24 cellular contexts compared by ENCODE assay signal in the genomic region with DNA sequence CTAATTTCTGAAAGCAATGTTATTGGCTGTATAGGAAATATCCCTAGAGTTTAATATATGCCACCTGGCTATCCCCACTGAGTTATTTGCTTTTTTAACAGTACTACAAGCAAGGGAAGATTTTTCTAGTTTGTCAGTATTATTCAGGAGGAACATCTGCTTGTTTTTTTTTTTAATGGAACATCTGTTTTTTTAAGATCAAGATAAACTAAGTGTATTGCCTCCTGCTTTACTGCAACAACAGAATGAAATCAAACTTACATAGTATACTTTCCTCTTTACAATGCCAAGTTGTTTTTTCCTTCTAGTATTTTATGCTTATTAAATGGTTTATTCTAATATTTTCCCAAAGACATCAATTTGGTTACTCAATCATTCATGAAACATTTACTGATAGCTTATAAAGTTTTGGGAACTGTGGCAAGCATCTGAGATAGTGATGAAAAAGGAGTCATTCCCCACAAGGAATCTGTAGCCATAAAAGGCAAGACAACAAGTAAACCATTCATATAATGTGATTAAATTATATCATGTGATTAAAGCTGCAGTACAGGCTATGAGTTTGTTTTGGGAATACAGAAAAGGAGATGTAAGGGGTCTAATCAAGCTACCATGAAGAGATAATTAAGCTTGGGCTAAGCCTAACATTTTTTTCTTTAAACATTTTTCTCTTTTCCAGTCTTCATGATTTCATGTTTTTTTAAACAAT. TPM values are rescaled to one million over a fixed set of nuclear protein-coding genes. Genes with fewer than 3 reads are reported as not detected.
DNase-seq lines count a peak whose midpoint lies in the region; ATAC-seq and TF ChIP-seq lines count a peak whose summit lies in the region.
"Had no signal": no experiment of that assay in that cellular context is flagged by ENCODE, and none has a peak within 500 bp of the region (broad histone marks: within the 10 kb centered on the region; RNA-seq: fewer than 3 reads in every experiment).

No MANE protein-coding gene starts in this region.

- 0 out of 2 replicates have a peak, but pooled peaks have one; percentile 35 for ATAC-seq in IMR-90 (ENCODE audit: low read depth)
- peak; percentile 54 for ATAC-seq in SK-N-SH treated with all-trans-retinoic acid at 6 μM for 48 hours
- ATAC-seq: activated CD4-positive, alpha-beta T cell treated with anti-CD3 and anti-CD28 coated beads for 36 hours had no signal

- no peaks in the 10 kb centered on the region for H3K9me3 ChIP-seq in IMR-90 (ENCODE audit: control insufficient read depth, insufficient read depth, low read length)

- no peak overlapping the region for H3K56ac ChIP-seq in IMR-90 (ENCODE audit: extremely low read depth, insufficient read depth, low read length)

- POLR2A ChIA-PET in IMR-90 (lab: Charles Lee; ENCODE audit: unreplicated experiment), result no interaction called here

- H2AFZ ChIP-seq in IMR-90 (replicated peaks; ENCODE audit: low read length, poor library complexity), result no peak overlapping the region

- H2BK120ac ChIP-seq in IMR-90 (ENCODE audit: low read depth, low read length), result no peak overlapping the region

- no peak overlapping the region for H3K14ac ChIP-seq in IMR-90 (replicated peaks; ENCODE audit: low read depth, low read length)

- no peak overlapping the region for H2AK5ac ChIP-seq in IMR-90 (ENCODE audit: low read depth, low read length)

- H2BK20ac ChIP-seq in IMR-90 (ENCODE audit: low read depth, low read length), result no peak overlapping the region

- H3K9me3 Mint-ChIP-seq in osteocyte (ENCODE audit: unreplicated experiment), result no peaks in the 10 kb centered on the region
- H3K9me3 Mint-ChIP-seq: activated naive CD8-positive, alpha-beta T cell treated with anti-CD3 and anti-CD28 coated beads for 36 hours; CD14-positive monocyte; T-helper 2 cell treated with Interferon-gamma antibody and Interleukin-4, amounts not matched to agents 5 μg/mL and 100 μg/mL, for 36 hours had no signal

- H4K8ac ChIP-seq in IMR-90 (ENCODE audit: low read depth in 2 of 2, low read length in 2 of 2), result no peak overlapping the region

- H3K4ac ChIP-seq in IMR-90 (ENCODE audit: low read depth, low read length), result no peak overlapping the region

- H4K5ac ChIP-seq in IMR-90 (ENCODE audit: low read depth, low read length), result no peak overlapping the region; the same call in 1 of the 2 replicates

- intact Hi-C loops in IMR-90 (cut with micrococcal nuclease), result no loop called here
- intact Hi-C loops in lower leg skin (cut with DNase I; ENCODE audit: low total_unique reads), result no loop called here

- no peak overlapping the region for H2AK9ac ChIP-seq in IMR-90 (replicated peaks; ENCODE audit: low read depth, low read length, poor library complexity)

- peaks cover 39% of the 10 kb centered on the region for H3K4me1 Mint-ChIP-seq in osteocyte (ENCODE audit: unreplicated experiment)

- dilution Hi-C loops in IMR-90 (cut with HindIII; ENCODE audit: low sequenced_read_pairs, unreplicated experiment), result no loop called here

- H3K4me3 ChIP-seq in IMR-90 (ENCODE audit: insufficient read depth, low read depth, low read length) (no peak overlapping the region), lower leg skin (ENCODE audit: low read depth, poor library complexity, severe bottlenecking) (no peak overlapping the region)

- peaks cover 2% of the 10 kb centered on the region for H3K36me3 ChIP-seq in IMR-90 (ENCODE audit: control insufficient read depth, insufficient read depth, low read length)

- peaks cover 2% of the 10 kb centered on the region; the same call in 1 of the 2 replicates for H3K9me1 ChIP-seq in IMR-90 (ENCODE audit: insufficient read depth, low read length)

- no peaks in the 10 kb centered on the region for H3K27me3 ChIP-seq in IMR-90 (ENCODE audit: control insufficient read depth, insufficient read depth, low read length)

- H3K79me1 ChIP-seq in IMR-90 (ENCODE audit: low read depth in 1 of 2, low read length in 2 of 2), result peaks cover 12 to 41% of the 10 kb centered on the region in 2 experiments; a peak in 3 of 4 replicates

- H3K36me3 Mint-ChIP-seq in osteocyte (ENCODE audit: unreplicated experiment), result peaks cover 3% of the 10 kb centered on the region

- in situ Hi-C loops in IMR-90 (cut with MboI; ENCODE audit: low sequenced_read_pairs), result no loop called here

- TF ChIP-seq POLR2A in IMR-90 (IDR thresholded peaks at IDR 0.05; ENCODE audit: low read depth, low read length) (no peak), lower leg skin (IDR thresholded peaks at IDR 0.05) (no peak)

- H3K23ac ChIP-seq in IMR-90 (ENCODE audit: low read depth, low read length), result no peak overlapping the region

- H2BK5ac ChIP-seq in IMR-90 (ENCODE audit: low read depth, low read length, poor library complexity, severe bottlenecking), result peak overlapping the region; percentile 46

- no peak overlapping the region for H4K91ac ChIP-seq in IMR-90 (ENCODE audit: insufficient read depth, low read depth, low read length)

- no peaks in the 10 kb centered on the region for H3K27me3 Mint-ChIP-seq in osteocyte (ENCODE audit: unreplicated experiment)
- H3K27me3 Mint-ChIP-seq: activated CD4-positive, alpha-beta T cell treated with anti-CD3 and anti-CD28 coated beads for 36 hours; activated naive CD8-positive, alpha-beta T cell treated with anti-CD3 and anti-CD28 coated beads for 36 hours; type B pancreatic cell had no signal

- peak overlapping the region; percentile 84 for H3K27ac Mint-ChIP-seq in osteocyte (ENCODE audit: unreplicated experiment)
- H3K27ac Mint-ChIP-seq: activated CD4-positive, alpha-beta T cell treated with anti-CD3 and anti-CD28 coated beads for 36 hours; activated naive CD8-positive, alpha-beta T cell treated with anti-CD3 and anti-CD28 coated beads for 36 hours; T-helper 2 cell treated with Interferon-gamma antibody and Interleukin-4, amounts not matched to agents 5 μg/mL and 100 μg/mL, for 36 hours; type B pancreatic cell had no signal

- no peak overlapping the region for H2BK15ac ChIP-seq in IMR-90 (ENCODE audit: low read depth, low read length)

- no peak for DNase-seq in IMR-90
- DNase-seq in epidermal melanocyte (ENCODE audit: insufficient read length, low spot score), result peak; percentile 58
- DNase-seq in osteocyte (ENCODE audit: extremely low spot score, unreplicated experiment), result no peak
- no peak for DNase-seq in activated CD4-positive, alpha-beta T cell treated with anti-CD3 and anti-CD28 coated beads, Interleukin-2, amount 50 U/mL, for 4 hours
- no peak for DNase-seq in Ammon's horn (ENCODE audit: low spot score)
- DNase-seq in lower leg skin (ENCODE audit: low spot score in 2 of 2), result no peak
- DNase-seq: activated CD4-positive, alpha-beta T cell treated with anti-CD3 and anti-CD28 coated beads for 36 hours; activated CD8-positive, alpha-beta memory T cell treated with anti-CD3 and anti-CD28 coated beads for 24 hours; activated effector memory CD4-positive, alpha-beta T cell treated with anti-CD3 and anti-CD28 coated beads, Interleukin-2, amount 50 U/mL, for 16 hours; activated naive CD8-positive, alpha-beta T cell treated with anti-CD3 and anti-CD28 coated beads for 36 hours; EL; hippocampal formation; mesendoderm; NCI-H1417 treated with DMSO at 0.1 percent for 48 hours; NCI-H446; NCI-H774; small intestine; stimulated activated CD4-positive, alpha-beta T cell treated with anti-CD3 and anti-CD28 coated beads, Interleukin-2, amount 100 ng/mL, for 24 hours had no signal

- H3K4me2 ChIP-seq in IMR-90 (ENCODE audit: low read depth, low read length), result no peak overlapping the region
- H3K4me2 ChIP-seq: KMS-11 had no signal

- H3K4me1 ChIP-seq in IMR-90 (ENCODE audit: control insufficient read depth, insufficient read depth, low read length), result no peaks in the 10 kb centered on the region

- H3K18ac ChIP-seq in IMR-90 (ENCODE audit: low read depth, low read length), result no peak overlapping the region

- BruUV-seq in IMR-90 (replicated peaks; lab: Mats Ljungman, UMichigan), result no TSS peak

- peak overlapping the region; percentile 14; the same call in 1 of the 2 replicates for H3K27ac ChIP-seq in IMR-90 (ENCODE audit: insufficient read depth, low read length)
- H3K27ac ChIP-seq: KMS-11, RWPE1 had no signal

- TF ChIP-seq RAD21 in IMR-90 (IDR thresholded peaks at IDR 0.05; ENCODE audit: low read length), result no peak

- TF ChIP-seq CTCF in IMR-90 (conservative IDR thresholded peaks at IDR 0.05; ENCODE audit: low read depth, low read length) (no peak), osteocyte (IDR thresholded peaks at IDR 0.05) (no peak), lower leg skin (IDR thresholded peaks at IDR 0.05) (no peak)

- CTCF ChIA-PET in IMR-90 (lab: Yijun Ruan, JAX), result interaction anchor here (0.8 kb wide), 1 partner anchor 15 kb away, joined by 3 read pairs; no protein-coding TSS in a partner anchor

- no peak overlapping the region for H3K9ac ChIP-seq in IMR-90 (ENCODE audit: low read depth, low read length)
- H3K9ac ChIP-seq: KMS-11 had no signal

- H3K4me3 Mint-ChIP-seq in osteocyte (ENCODE audit: unreplicated experiment), result peak overlapping the region; percentile 40
- H3K4me3 Mint-ChIP-seq: activated CD4-positive, alpha-beta T cell treated with anti-CD3 and anti-CD28 coated beads for 36 hours; activated naive CD8-positive, alpha-beta T cell treated with anti-CD3 and anti-CD28 coated beads for 36 hours; CD14-positive monocyte; T-helper 2 cell treated with Interferon-gamma antibody and Interleukin-4, amounts not matched to agents 5 μg/mL and 100 μg/mL, for 36 hours; type B pancreatic cell had no signal

- peaks cover 36% of the 10 kb centered on the region; the same call in 1 of the 2 replicates for H4K20me1 ChIP-seq in IMR-90 (ENCODE audit: insufficient read depth, low read length)

TF ChIP-seq in IMR-90, 13 proteins besides CTCF, POLR2A, EP300 and RAD21 (continues in another document):
- TF ChIP-seq RCOR1 (IDR thresholded peaks at IDR 0.05; ENCODE audit: insufficient replicate concordance, low read length) (no peak), MAFK (IDR thresholded peaks at IDR 0.05; ENCODE audit: low read depth, low read length) (no peak), NFE2L2 (IDR thresholded peaks at IDR 0.05; ENCODE audit: low read depth, low read length) (no peak), CHD1 (IDR thresholded peaks at IDR 0.05; ENCODE audit: low read depth, low read length) (no peak), RFX5 (IDR thresholded peaks at IDR 0.05; ENCODE audit: low read depth, low read length) (no peak)

TF ChIP-seq in SK-N-SH treated with all-trans-retinoic acid at 6 μM for 48 hours, 23 proteins besides CTCF, POLR2A, EP300 and RAD21 (continues in another document):
- TF ChIP-seq CSDC2 (CRISPR knock-in tag; IDR thresholded peaks at IDR 0.05), result no peak

RNA-seq across cellular contexts. Expression of gene MTPN, which starts 17.4 kb away (rescaled TPM):
- total RNA-seq in IMR-90 (2012; rRNA removed) (58.8 and 107 TPM in 2 replicates), osteocyte (137 and 140 TPM in 2 replicates), lower leg skin (10 to 100 TPM; 59.6 to 83.3 (median 71.2) TPM)
- polyA plus RNA-seq in IMR-90 (2012; rRNA removed), result 89.6 and 94.4 TPM in 2 replicates
- polyA plus RNA-seq in IMR-90 (2012; cell fraction: cytosol; rRNA removed), result 13.3 and 19.2 TPM in 2 replicates
- polyA plus RNA-seq in IMR-90 (2012; cell fraction: nucleus; rRNA removed; ENCODE audit: low replicate concordance), result 2.9 and 20.3 TPM in 2 replicates
